ENCODE assay signal across 1 cellular context in genomic region chr2:189050110-189050712, GRCh38.
TF ChIP-seq lines count a peak whose summit lies in the region.

No MANE protein-coding gene starts in this region.

TF ChIP-seq in HepG2, 621 proteins besides CTCF, POLR2A, EP300 and RAD21 (continued from another document and continues in another):
- TF ChIP-seq PRDM10 (CRISPR knock-in tag; IDR thresholded peaks at IDR 0.05; ENCODE audit: low read depth) (no peak), RAD51 (IDR thresholded peaks at IDR 0.05; ENCODE audit: borderline replicate concordance) (no peak), ZNF792 (CRISPR knock-in tag; IDR thresholded peaks at IDR 0.05) (no peak), ZEB1 (IDR thresholded peaks at IDR 0.05; ENCODE audit: insufficient replicate concordance, low read depth) (peak; percentile 31), ZNF652 (CRISPR knock-in tag; IDR thresholded peaks at IDR 0.05; ENCODE audit: borderline replicate concordance, low read depth) (no peak; the same call in 1 of the 2 replicates), ZNF329 (CRISPR knock-in tag; IDR thresholded peaks at IDR 0.05; ENCODE audit: low read depth) (no peak), TBX2 (CRISPR knock-in tag; IDR thresholded peaks at IDR 0.05; ENCODE audit: borderline replicate concordance) (no peak), THAP11 (CRISPR knock-in tag; IDR thresholded peaks at IDR 0.05) (peak; percentile 64), SKI (IDR thresholded peaks at IDR 0.05; ENCODE audit: partially characterized antibody) (no peak), HOXA3 (CRISPR knock-in tag; IDR thresholded peaks at IDR 0.05) (peak; percentile 60), RNF219 (CRISPR knock-in tag; IDR thresholded peaks at IDR 0.05) (no peak), KAT8 (CRISPR knock-in tag; IDR thresholded peaks at IDR 0.05) (peak; percentile 62; the same call in 1 of the 2 replicates), PRDM4 (CRISPR knock-in tag; IDR thresholded peaks at IDR 0.05; ENCODE audit: borderline replicate concordance) (no peak), NCOA1 (CRISPR knock-in tag; IDR thresholded peaks at IDR 0.05) (peak; percentile 82; the same call in 1 of the 2 replicates), ATF3 (CRISPR knock-in tag; IDR thresholded peaks at IDR 0.05) (no peak), THAP9 (CRISPR knock-in tag; IDR thresholded peaks at IDR 0.05; ENCODE audit: borderline replicate concordance) (no peak), STAT6 (CRISPR knock-in tag; IDR thresholded peaks at IDR 0.05; ENCODE audit: borderline replicate concordance) (0 out of 2 replicates have a peak, but pooled peaks have one; percentile 29), NFIC (IDR thresholded peaks at IDR 0.05; ENCODE audit: low read length) (peak; percentile 100), ZNF235 (CRISPR knock-in tag; IDR thresholded peaks at IDR 0.05; ENCODE audit: borderline replicate concordance) (no peak), SKIL (CRISPR knock-in tag; IDR thresholded peaks at IDR 0.05; ENCODE audit: borderline replicate concordance) (no peak), MAFF (IDR thresholded peaks at IDR 0.05; ENCODE audit: low read depth, low read length) (no peak), ZNF616 (CRISPR knock-in tag; IDR thresholded peaks at IDR 0.05; ENCODE audit: low read depth) (no peak), ZNF597 (CRISPR knock-in tag; IDR thresholded peaks at IDR 0.05) (no peak), TBX3 (IDR thresholded peaks at IDR 0.05; ENCODE audit: borderline replicate concordance) (peak; percentile 99), ZNF234 (CRISPR knock-in tag; conservative IDR thresholded peaks at IDR 0.05) (no peak), ETV5 (CRISPR knock-in tag; IDR thresholded peaks at IDR 0.05; ENCODE audit: borderline replicate concordance) (peak; percentile 36; the same call in 1 of the 2 replicates), KLF13 (CRISPR knock-in tag; IDR thresholded peaks at IDR 0.05) (no peak), ZNF430 (CRISPR knock-in tag; IDR thresholded peaks at IDR 0.05) (no peak), ZNF431 (CRISPR knock-in tag; IDR thresholded peaks at IDR 0.05; ENCODE audit: borderline replicate concordance, low read depth) (no peak), SIX1 (CRISPR knock-in tag; IDR thresholded peaks at IDR 0.05; ENCODE audit: borderline replicate concordance) (peak; percentile 82), PCBP2 (optimal IDR thresholded peaks at IDR 0.05; ENCODE audit: low read depth, low read length, poor library complexity, severe bottlenecking) (no peak), MTF1 (CRISPR knock-in tag; IDR thresholded peaks at IDR 0.05) (0 out of 2 replicates have a peak, but pooled peaks have one; percentile 22), HOMEZ (CRISPR knock-in tag; IDR thresholded peaks at IDR 0.05; ENCODE audit: low read depth) (peak; percentile 64; the same call in 1 of the 2 replicates), FOXC1 (CRISPR knock-in tag; IDR thresholded peaks at IDR 0.05; ENCODE audit: borderline replicate concordance) (no peak), ZNF354B (CRISPR knock-in tag; IDR thresholded peaks at IDR 0.05) (no peak), MEF2D (CRISPR knock-in tag; IDR thresholded peaks at IDR 0.05) (peak; percentile 63; the same call in 1 of the 2 replicates), TIGD3 (CRISPR knock-in tag; IDR thresholded peaks at IDR 0.05; ENCODE audit: borderline replicate concordance) (no peak), ZNF549 (CRISPR knock-in tag; IDR thresholded peaks at IDR 0.05) (no peak), PITX1 (CRISPR knock-in tag; IDR thresholded peaks at IDR 0.05) (peak; percentile 99), ZNF274 (CRISPR knock-in tag; IDR thresholded peaks at IDR 0.05) (no peak)
